In the genomic region with DNA sequence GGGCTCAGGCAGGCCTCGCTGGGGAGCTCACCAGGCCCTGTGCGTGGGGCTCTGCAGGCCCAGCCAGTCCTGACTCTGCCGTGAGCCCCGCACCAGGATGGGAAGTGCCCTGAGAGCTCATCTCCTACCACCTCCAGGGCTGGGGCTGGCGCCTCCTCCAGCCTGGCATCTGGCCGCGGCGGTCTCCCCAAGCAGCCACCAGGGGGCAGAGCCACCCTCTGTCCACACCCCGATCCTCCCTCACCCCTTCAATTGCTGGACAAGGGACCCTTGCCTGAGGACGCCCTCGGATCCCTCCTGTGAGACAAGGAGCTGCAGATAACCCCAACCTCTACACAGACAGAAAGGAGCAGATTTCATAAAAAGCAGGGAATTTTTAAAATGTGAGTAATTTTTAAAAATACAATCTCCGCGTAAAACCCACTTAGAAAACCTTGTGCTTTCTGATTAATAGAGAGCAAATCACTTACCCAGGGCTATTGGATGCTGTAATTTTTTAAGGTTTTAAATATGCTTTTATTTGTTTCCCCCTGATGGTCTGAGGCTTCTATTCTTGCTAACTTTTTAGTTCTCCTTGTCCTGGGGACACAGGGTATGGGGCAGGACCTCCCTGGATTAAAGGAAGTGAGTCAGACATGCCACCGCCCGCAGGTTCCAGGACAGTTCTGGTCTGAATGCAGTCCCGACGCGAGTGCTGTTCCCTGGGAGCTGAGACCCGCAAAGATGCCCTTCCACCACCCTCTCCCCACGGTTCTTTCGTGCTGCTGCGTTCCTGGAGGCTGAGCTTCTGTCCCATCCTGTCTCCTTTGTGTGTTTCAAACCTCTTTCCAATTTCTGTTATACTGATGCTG, we compare ENCODE assay signal across 8 cellular contexts. TPM values are rescaled to one million over a fixed set of nuclear protein-coding genes. Genes with fewer than 3 reads are reported as not detected.
DNase-seq lines count a peak whose midpoint lies in the region; ATAC-seq and TF ChIP-seq lines count a peak whose summit lies in the region.

No MANE protein-coding gene starts in this region.

- peak; percentile 28 for DNase-seq in GDM1 (lab: John Stamatoyannopoulos, UW)
- peak in 1 of 2 experiments; percentile 45 for DNase-seq in PC-9
- DNase-seq in activated T-helper 1 cell treated with Interleukin-2 at 50 U/mL for 16 hours (ENCODE audit: low read depth), result peak; percentile 31
- DNase-seq in globus pallidus (ENCODE audit: low spot score), result peak; percentile 35
- DNase-seq in pons (ENCODE audit: low spot score), result peak; percentile 31
- no peak for DNase-seq in DMS153 treated with DMSO at 0.1 percent for 48 hours (lab: John Stamatoyannopoulos, UW; ENCODE audit: unreplicated experiment)
- no peak for DNase-seq in dedifferentiated amniotic fluid mesenchymal stem cell (ENCODE audit: extremely low spot score)

- no peaks in the 10 kb centered on the region for H3K9me3 ChIP-seq in PC-9 (ENCODE audit: insufficient read depth, low read depth)

- no peak overlapping the region for H3K4me2 ChIP-seq in PC-9

- no peaks in the 10 kb centered on the region for H3K79me2 ChIP-seq in PC-9 (ENCODE audit: low read depth)

- POLR2A ChIA-PET in PC-9 (lab: Charles Lee; ENCODE audit: unreplicated experiment), result no interaction called here

- no TSS peak for BruUV-seq in PC-9 (replicated peaks; lab: Mats Ljungman, UMichigan)

- ATAC-seq in HG03280 (IDR thresholded peaks at IDR 0.05; ENCODE audit: unreplicated experiment), result peak; percentile 60

- CTCF ChIA-PET in PC-9 (lab: Charles Lee), result no interaction called here

- no peak overlapping the region for H3K4me3 ChIP-seq in PC-9

- no peaks in the 10 kb centered on the region for H3K36me3 ChIP-seq in PC-9 (ENCODE audit: low read depth)

- H3K27me3 ChIP-seq in PC-9 (ENCODE audit: insufficient read depth, low read depth), result peaks cover 5% of the 10 kb centered on the region; the same call in 1 of the 2 replicates

- H3K9me2 ChIP-seq in PC-9 (ENCODE audit: insufficient read depth), result no peaks in the 10 kb centered on the region

- peak; percentile 81 for TF ChIP-seq CTCF in PC-9 (conservative IDR thresholded peaks at IDR 0.05)

- H3F3A ChIP-seq in PC-9 (ENCODE audit: insufficient read depth, low read depth), result no peaks in the 10 kb centered on the region

- no peak overlapping the region for H2AFZ ChIP-seq in PC-9

- H3K4me1 ChIP-seq in PC-9 (replicated peaks; ENCODE audit: insufficient read depth), result no peaks in the 10 kb centered on the region

- intact Hi-C loops in PC-9 (cut with micrococcal nuclease; ENCODE audit: unreplicated experiment), result no loop called here

- H4K20me1 ChIP-seq in PC-9 (ENCODE audit: insufficient read depth), result no peaks in the 10 kb centered on the region

- no peak overlapping the region for H3K27ac ChIP-seq in PC-9

RNA-seq across cellular contexts. Expression of a gene that starts 52.3 kb away (rescaled TPM):
- total RNA-seq in PC-9 (2021), result not detected in 2 replicates

Comparison
In these comparisons a context has a peak if more than half of its experiments do, and no peak if none do; other contexts are left out.
1. DNase-seq: peak in GDM1 (single experiment), activated T-helper 1 cell treated with Interleukin-2 at 50 U/mL for 16 hours (single experiment), globus pallidus (single experiment) and pons (single experiment); none in DMS153 treated with DMSO at 0.1 percent for 48 hours (single experiment) and dedifferentiated amniotic fluid mesenchymal stem cell (single experiment).